In genomic region chr5:138132543-138132942, GRCh38 we compare ENCODE assay signal across 19 cellular contexts. TPM values are rescaled to one million over a fixed set of nuclear protein-coding genes. Genes with fewer than 3 reads are reported as not detected.
DNase-seq lines count a peak whose midpoint lies in the region; ATAC-seq, FAIRE-seq and TF ChIP-seq lines count a peak whose summit lies in the region.
"Had no signal": no experiment of that assay in that cellular context is flagged by ENCODE, and none has a peak within 500 bp of the region (broad histone marks: within the 10 kb centered on the region; RNA-seq: fewer than 3 reads in every experiment).

No MANE protein-coding gene starts in this region.

- TF ChIP-seq CTCF in A549 (IDR thresholded peaks at IDR 0.05): no peak
- no peak for TF ChIP-seq CTCF in OCI-LY3 (IDR thresholded peaks at IDR 0.05; ENCODE audit: low read depth, low read length)
- no peak for TF ChIP-seq CTCF in fibroblast of lung (conservative IDR thresholded peaks at IDR 0.05 in 1 of 2, IDR thresholded peaks at IDR 0.05 in 1 of 2; ENCODE audit: low read depth in 1 of 2, low read length in 2 of 2)

- no peaks in the 10 kb centered on the region for H3K9me3 ChIP-seq in A549
- H3K9me3 ChIP-seq in ES-I3 (ENCODE audit: control insufficient read depth, insufficient read depth, low read length): no peaks in the 10 kb centered on the region
- no peaks in the 10 kb centered on the region for H3K9me3 ChIP-seq in OCI-LY3 (ENCODE audit: insufficient read depth, low read length)
- no peaks in the 10 kb centered on the region for H3K9me3 ChIP-seq in fibroblast of lung (ENCODE audit: control insufficient read depth, insufficient read depth, low read depth, low read length)
- H3K9me3 ChIP-seq: gastroesophageal sphincter, suprapubic skin had no signal

- DNase-seq in A549 (ENCODE audit: low read depth in 1 of 2, low spot score in 1 of 2): no peak
- no peak for DNase-seq in fibroblast of lung (ENCODE audit: low read depth in 2 of 2)
- DNase-seq in DMS153 treated with DMSO at 0.1 percent for 48 hours (lab: John Stamatoyannopoulos, UW; ENCODE audit: unreplicated experiment): no peak
- DNase-seq in COLO829 (ENCODE audit: low spot score): no peak
- DNase-seq in H7: no peak
- DNase-seq: Calu3, cortex of kidney, GF-D8, NCI-H146, NCI-H2227 treated with DMSO at 0.1 percent for 48 hours, SHP77 treated with DMSO at 0.1 percent for 48 hours had no signal

- H3K27ac ChIP-seq in A549 (peak overlapping the region; percentile 44 to 79; a peak in 4 of 6 replicates), OCI-LY3 (ENCODE audit: low read length) (no peak overlapping the region), fibroblast of lung (ENCODE audit: insufficient read depth, low read length) (no peak overlapping the region)
- H3K27ac ChIP-seq: gastroesophageal sphincter, skin epidermis, suprapubic skin had no signal

- H3K27me3 ChIP-seq in OCI-LY3 (ENCODE audit: low read depth, low read length) (no peaks in the 10 kb centered on the region), fibroblast of lung (ENCODE audit: control insufficient read depth, insufficient read depth, low read length) (no peaks in the 10 kb centered on the region), H7 (ENCODE audit: control insufficient read depth, insufficient read depth, low read length) (no peaks in the 10 kb centered on the region)
- H3K27me3 ChIP-seq: gastroesophageal sphincter, suprapubic skin had no signal

- H3K79me2 ChIP-seq in OCI-LY3 (ENCODE audit: low read length): no peaks in the 10 kb centered on the region
- H3K79me2 ChIP-seq in fibroblast of lung (ENCODE audit: control insufficient read depth, insufficient read depth, low read length): no peaks in the 10 kb centered on the region

- WGBS in A549 (ENCODE audit: missing lambda C conversion rate): 76% methylated on average over 7 of the region's 7 CpGs

- H3K4me1 ChIP-seq in A549: 0 out of 3 replicates have a peak, but pooled peaks cover 9% of the 10 kb centered on the region
- H3K4me1 ChIP-seq in ES-I3 (ENCODE audit: insufficient read depth, low read length): no peaks in the 10 kb centered on the region
- H3K4me1 ChIP-seq in OCI-LY3 (ENCODE audit: low read length): peaks cover 5% of the 10 kb centered on the region
- no peaks in the 10 kb centered on the region for H3K4me1 ChIP-seq in fibroblast of lung (ENCODE audit: control insufficient read depth, extremely low read depth, insufficient read depth, low read length)
- H3K4me1 ChIP-seq: gastroesophageal sphincter, suprapubic skin had no signal

- no peak for TF ChIP-seq POLR2A in A549 (IDR thresholded peaks at IDR 0.05; ENCODE audit: low read length)

- POLR2A ChIA-PET in A549 (lab: Yijun Ruan, JAX): interaction anchor here (0.7 to 1.5 kb wide), 3 partner anchors 55 to 206 kb away, joined by 3 to 5 read pairs (median 3); partner anchors contain the start of gene FAM53C

- no peaks in the 10 kb centered on the region for H3K36me3 ChIP-seq in ES-I3 (ENCODE audit: insufficient read depth, low read length)
- no peaks in the 10 kb centered on the region for H3K36me3 ChIP-seq in OCI-LY3 (replicated peaks; ENCODE audit: low read depth, low read length)
- no peaks in the 10 kb centered on the region for H3K36me3 ChIP-seq in fibroblast of lung (ENCODE audit: control insufficient read depth, insufficient read depth, low read length)
- no peaks in the 10 kb centered on the region for H3K36me3 ChIP-seq in H7 (replicated peaks; ENCODE audit: control insufficient read depth, insufficient read depth, low read length)
- H3K36me3 ChIP-seq: gastroesophageal sphincter, suprapubic skin had no signal

- H3K4me2 ChIP-seq in A549 (peak overlapping the region; percentile 70), OCI-LY3 (ENCODE audit: low read length) (peak overlapping the region; percentile 87), fibroblast of lung (ENCODE audit: extremely low read depth, insufficient read depth, low read length) (peak overlapping the region; percentile 7)

- H3K9ac ChIP-seq in ES-I3 (ENCODE audit: low read depth, low read length): peak overlapping the region; percentile 61; the same call in 1 of the 2 replicates
- peak overlapping the region; percentile 51 for H3K9ac ChIP-seq in OCI-LY3 (ENCODE audit: low read length)
- H3K9ac ChIP-seq in fibroblast of lung (ENCODE audit: insufficient read depth, low read length): no peak overlapping the region

- H3K4me3 ChIP-seq in A549 (peak overlapping the region; percentile 52), OCI-LY3 (ENCODE audit: low read length) (peak overlapping the region; percentile 76), fibroblast of lung (replicated peaks in 1 of 4; ENCODE audit: control extremely low read depth in 1 of 4, insufficient read depth in 1 of 4, low read depth in 3 of 4, low read length in 4 of 4) (peak overlapping the region in 2 of 4 experiments; percentile 46 to 56), H7 (ENCODE audit: insufficient read depth, low read depth, low read length) (no peak overlapping the region)

- ATAC-seq in A549: peak; percentile 50 to 65; a peak in 2 of 6 replicates
- ATAC-seq in HG03025 (IDR thresholded peaks at IDR 0.05; ENCODE audit: low FRiP score, unreplicated experiment): no peak

- H4K20me1 ChIP-seq in OCI-LY3 (ENCODE audit: insufficient read depth, low read length) (no peaks in the 10 kb centered on the region), fibroblast of lung (ENCODE audit: control insufficient read depth, extremely low read depth, insufficient read depth, low read length) (no peaks in the 10 kb centered on the region)

- peak overlapping the region; percentile 69; the same call in 1 of the 2 replicates for H2AFZ ChIP-seq in OCI-LY3 (ENCODE audit: low read depth, low read length)
- no peak overlapping the region for H2AFZ ChIP-seq in fibroblast of lung (ENCODE audit: low read length)

- no peak for TF ChIP-seq RAD21 in A549 (conservative IDR thresholded peaks at IDR 0.05 in 1 of 2, IDR thresholded peaks at IDR 0.05 in 1 of 2)

- no peak for TF ChIP-seq EP300 in A549 (IDR thresholded peaks at IDR 0.05)

- CTCF ChIA-PET in A549 (lab: Yijun Ruan, JAX): interaction anchor here (0.6 to 13.4 kb wide), 31 partner anchors 8 to 921 kb away, joined by 3 to 291 read pairs (median 7); partner anchors contain the start of genes FAM13B, PKD2L2 and WNT8A

- FAIRE-seq in A549 (lab: Jason Lieb, UNC): no peak

TF ChIP-seq in A549, 52 proteins besides CTCF, POLR2A, EP300 and RAD21:
- TF ChIP-seq ELK1 (IDR thresholded peaks at IDR 0.05; ENCODE audit: low read depth, low read length) (no peak), MAZ (IDR thresholded peaks at IDR 0.05; ENCODE audit: borderline replicate concordance, low read depth, low read length) (no peak)

RNA-seq across cellular contexts. Expression of gene NME5, which starts 6.7 kb away (rescaled TPM):
- polyA plus RNA-seq in A549 (2011; rRNA removed): not detected in 2 replicates
- not detected in 2 replicates for polyA plus RNA-seq in A549 (2012; cell fraction: cytosol; rRNA removed)
- not detected in 2 replicates for polyA plus RNA-seq in A549 (2012; cell fraction: nucleus; rRNA removed)
- not detected in 3 replicates for polyA plus RNA-seq in A549 (2017; fragmentation: RNase III; extraction: RNeasy Plus Mini Kit Qiagen cat#74134 plus additional on column Dnase treatment)
- polyA minus RNA-seq in A549 (2011; rRNA and poly(A)+ RNA removed): not detected in 2 replicates
- total RNA-seq in fibroblast of lung: 2.5 and 3.3 TPM in 2 replicates
- polyA plus RNA-seq in fibroblast of lung: 1.2 and 1.8 TPM in 2 replicates
- 0.93 and 1.0 TPM in 2 replicates for polyA plus RNA-seq in fibroblast of lung (2012)
- not detected in 2 replicates for polyA minus RNA-seq in fibroblast of lung (ENCODE audit: low replicate concordance)
- total RNA-seq in H7 (2014; rRNA removed; shearing (Covaris generic)): 0.44 and 1.2 TPM in 2 replicates
- total RNA-seq: activated naive CD4-positive, alpha-beta T cell treated with anti-CD3 and anti-CD28 coated beads, Interleukin-2, amount 50 U/mL, for 72 hours had no signal

RNA-seq across cellular contexts. Expression of gene BRD8, which starts 45.9 kb away (rescaled TPM):
- 82.3 and 85.8 TPM in 2 replicates for polyA plus RNA-seq in A549 (2011; rRNA removed)
- 38.1 and 39.0 TPM in 2 replicates for polyA plus RNA-seq in A549 (2012; cell fraction: cytosol; rRNA removed)
- polyA plus RNA-seq in A549 (2012; cell fraction: nucleus; rRNA removed): 58.1 and 80.4 TPM in 2 replicates
- polyA plus RNA-seq in A549 (2017; fragmentation: RNase III; extraction: RNeasy Plus Mini Kit Qiagen cat#74134 plus additional on column Dnase treatment): 65.7 to 75.6 TPM (median 65.7 TPM) in 3 replicates
- polyA minus RNA-seq in A549 (2011; rRNA and poly(A)+ RNA removed): 32.8 and 40.7 TPM in 2 replicates
- total RNA-seq in fibroblast of lung: 38.5 and 47.4 TPM in 2 replicates
- polyA plus RNA-seq in fibroblast of lung: 52.1 and 62.2 TPM in 2 replicates
- polyA plus RNA-seq in fibroblast of lung (2012): 34.9 and 41.1 TPM in 2 replicates
- polyA minus RNA-seq in fibroblast of lung (ENCODE audit: low replicate concordance): 24.8 and 28.2 TPM in 2 replicates
- 45.2 and 50.3 TPM in 2 replicates for total RNA-seq in H7 (2014; rRNA removed; shearing (Covaris generic))

RNA-seq across cellular contexts. Expression of gene KIF20A, which starts 46.4 kb away (rescaled TPM):
- polyA plus RNA-seq in A549 (2011; rRNA removed) (37.4 and 42.2 TPM in 2 replicates), A549 (2017; fragmentation: RNase III; extraction: RNeasy Plus Mini Kit Qiagen cat#74134 plus additional on column Dnase treatment) (45.0 to 51.4 TPM (median 49.1 TPM) in 3 replicates), fibroblast of lung (17.4 and 68.7 TPM in 2 replicates)
- polyA plus RNA-seq in A549 (2012; cell fraction: cytosol; rRNA removed): 26.0 and 32.8 TPM in 2 replicates
- polyA plus RNA-seq in A549 (2012; cell fraction: nucleus; rRNA removed): 35.6 and 42.6 TPM in 2 replicates
- 64.8 and 66.4 TPM in 2 replicates for polyA minus RNA-seq in A549 (2011; rRNA and poly(A)+ RNA removed)
- total RNA-seq in fibroblast of lung: 1.8 and 23.8 TPM in 2 replicates
- 13.1 and 47.3 TPM in 2 replicates for polyA plus RNA-seq in fibroblast of lung (2012)
- polyA minus RNA-seq in fibroblast of lung (ENCODE audit: low replicate concordance): 79.9 and 113 TPM in 2 replicates
- 138 and 155 TPM in 2 replicates for total RNA-seq in H7 (2014; rRNA removed; shearing (Covaris generic))

RNA-seq across cellular contexts. Expression of gene WNT8A, which starts 48.7 kb away (rescaled TPM):
- polyA plus RNA-seq in A549 (2011; rRNA removed) (not detected in 2 replicates), A549 (2017; fragmentation: RNase III; extraction: RNeasy Plus Mini Kit Qiagen cat#74134 plus additional on column Dnase treatment) (not detected in 3 replicates), fibroblast of lung (not detected in 2 replicates)
- not detected in 2 replicates for polyA plus RNA-seq in A549 (2012; cell fraction: cytosol; rRNA removed)
- polyA plus RNA-seq in A549 (2012; cell fraction: nucleus; rRNA removed): not detected in 2 replicates
- polyA minus RNA-seq in A549 (2011; rRNA and poly(A)+ RNA removed): not detected in 2 replicates
- not detected in 2 replicates for total RNA-seq in fibroblast of lung
- polyA plus RNA-seq in fibroblast of lung (2012): not detected in 2 replicates
- not detected in 2 replicates for polyA minus RNA-seq in fibroblast of lung (ENCODE audit: low replicate concordance)
- 7.5 and 13.2 TPM in 2 replicates for total RNA-seq in H7 (2014; rRNA removed; shearing (Covaris generic))
- total RNA-seq: activated naive CD4-positive, alpha-beta T cell treated with anti-CD3 and anti-CD28 coated beads, Interleukin-2, amount 50 U/mL, for 72 hours; Calu3; gastroesophageal sphincter; lower leg skin; suprapubic skin had no signal

Comparison
In these comparisons a context has a peak if more than half of its experiments do, and no peak if none do; other contexts are left out.
1. H3K27ac ChIP-seq: peak in A549 (2 of 2); none in OCI-LY3 (single experiment) and fibroblast of lung (single experiment).
2. H3K4me2 ChIP-seq: peak in every context shown above with its lines; median percentile 87 in OCI-LY3; 70 in A549; 7 in fibroblast of lung.